Comparison of ENCODE assay signal across 9 cellular contexts in the genomic region with DNA sequence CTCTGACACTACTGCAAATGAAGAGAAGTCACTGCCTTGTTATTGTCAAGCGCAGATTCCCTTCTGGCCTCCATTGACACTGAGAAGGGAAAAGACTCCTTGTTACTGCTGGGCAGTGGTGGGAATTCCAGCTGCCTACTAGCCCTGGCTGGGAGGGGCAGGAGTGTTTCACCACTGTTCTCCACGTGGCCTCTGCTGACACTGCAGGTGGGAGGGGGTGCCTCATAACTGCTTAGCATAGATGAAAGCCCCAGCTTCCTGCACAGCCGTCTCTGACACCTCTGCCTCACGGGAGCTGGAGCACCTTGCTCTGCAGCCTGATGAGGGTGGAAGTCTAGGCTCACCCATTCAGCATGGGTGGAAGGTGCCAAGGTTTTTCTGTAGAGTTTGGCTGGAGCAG.
"Had no signal": no experiment of that assay in that cellular context is flagged by ENCODE, and none has a peak within 500 bp of the region (broad histone marks: within the 10 kb centered on the region; RNA-seq: fewer than 3 reads in every experiment).

No MANE protein-coding gene starts in this region.

- H3K4me1 ChIP-seq: colonic mucosa, heart left ventricle, parathyroid adenoma had no signal

- H2AFZ ChIP-seq: parathyroid adenoma had no signal

- H3K27ac ChIP-seq: colonic mucosa, heart left ventricle, parathyroid adenoma, skin epidermis had no signal

- H3K9ac ChIP-seq: parathyroid adenoma had no signal

- ATAC-seq: activated T-helper 17 cell treated with anti-CD3 and anti-CD28 coated beads, Interleukin-2, amount 50 U/mL, for 72 hours; heart left ventricle had no signal

- DNase-seq: activated B cell treated with CpG ODN at 0.5 μM for 24 hours; activated CD4-positive, alpha-beta T cell treated with anti-CD3 and anti-CD28 coated beads, Interleukin-2, amount 10 ng/mL, durations not matched to agents 7 days and 5 days; activated naive CD4-positive, alpha-beta T cell treated with anti-CD3 and anti-CD28 coated beads for 36 hours; activated T-cell treated with anti-CD3 and anti-CD28 coated beads for 4 hours; colonic mucosa had no signal

- H3K36me3 ChIP-seq: colonic mucosa, heart left ventricle had no signal

- H3K27me3 ChIP-seq: colonic mucosa, heart left ventricle had no signal

- H3K4me3 ChIP-seq: colonic mucosa, heart left ventricle, skin epidermis had no signal

- H3K79me2 ChIP-seq: parathyroid adenoma had no signal

- H3K9me3 ChIP-seq: colonic mucosa had no signal
